In genomic region chr3:133492159-133492860, GRCh38 we compare ENCODE assay signal across 1 cellular context.
TF ChIP-seq lines count a peak whose summit lies in the region.

No MANE protein-coding gene starts in this region.

TF ChIP-seq in GM23338, 12 proteins besides CTCF, POLR2A, EP300 and RAD21 (continued from another document):
- no peak for TF ChIP-seq REST (IDR thresholded peaks at IDR 0.05; ENCODE audit: unreplicated experiment)
- TF ChIP-seq ZNF462 (CRISPR knock-in tag; IDR thresholded peaks at IDR 0.05), result no peak
- TF ChIP-seq NANOG (IDR thresholded peaks at IDR 0.05; ENCODE audit: borderline replicate concordance), result no peak
- TF ChIP-seq STAT1 (IDR thresholded peaks at IDR 0.05; ENCODE audit: unreplicated experiment), result no peak
